8 cellular contexts compared by ENCODE assay signal in genomic region chr9:131657890-131658752, GRCh38.
DNase-seq lines count a peak whose midpoint lies in the region; ATAC-seq and TF ChIP-seq lines count a peak whose summit lies in the region.

No MANE protein-coding gene starts in this region.

- H3K9me3 ChIP-seq in transverse colon: no peaks in the 10 kb centered on the region

- peaks cover 42 to 66% (median 49%) of the 10 kb centered on the region in 4 donors for H3K4me1 ChIP-seq in transverse colon

- H3K27me3 Mint-ChIP-seq in activated naive CD8-positive, alpha-beta T cell: no peaks in the 10 kb centered on the region

- intact Hi-C loops in left colon (cut with DNase I, micrococcal nuclease) (no loop called here), transverse colon (cut with DNase I; ENCODE audit: low total_unique reads) (no loop called here)

- peak overlapping the region; percentile 83 for H3K4me3 Mint-ChIP-seq in activated naive CD8-positive, alpha-beta T cell

- TF ChIP-seq POLR2A in transverse colon (IDR thresholded peaks at IDR 0.05): no peak

- peak overlapping the region; percentile 97 for H3K27ac Mint-ChIP-seq in activated naive CD8-positive, alpha-beta T cell

- no peaks in the 10 kb centered on the region for H3K27me3 ChIP-seq in transverse colon

- no peak for TF ChIP-seq CTCF in transverse colon (IDR thresholded peaks at IDR 0.05)

- ATAC-seq in left colon (peak; percentile 28), GM19397 (IDR thresholded peaks at IDR 0.05; ENCODE audit: unreplicated experiment) (no peak)

- in situ Hi-C loops in transverse colon (cut with MboI; ENCODE audit: low pct_ligation_motif_present in 1 of 4, low pct_unique_long_range_greater_than_20kb in 1 of 4, low sequenced_read_pairs in 3 of 4): no loop called here

- 66 to 78% methylated on average over 10 of the region's 10 CpGs for whole genome bisulfite sequencing in transverse colon (ENCODE audit: low coverage in 1 of 2), 2 donors

- no peak overlapping the region for H3K4me3 ChIP-seq in transverse colon

- no peak for TF ChIP-seq EP300 in transverse colon (IDR thresholded peaks at IDR 0.05; ENCODE audit: low read depth)

- no peaks in the 10 kb centered on the region for H3K36me3 ChIP-seq in transverse colon

- peaks cover 86% of the 10 kb centered on the region for H3K4me1 Mint-ChIP-seq in activated naive CD8-positive, alpha-beta T cell (ENCODE audit: low read depth)

- H3K9me3 Mint-ChIP-seq in activated naive CD8-positive, alpha-beta T cell (ENCODE audit: low read depth): no peaks in the 10 kb centered on the region

- DNase-seq in A172 (ENCODE audit: low spot score) (peak; percentile 70), HS-5 (ENCODE audit: low read depth) (peak; percentile 82), left colon (no peak), transverse colon (no peak), NCI-H524 (lab: John Stamatoyannopoulos, UW) (no peak)
- DNase-seq in activated CD8-positive, alpha-beta memory T cell treated with anti-CD3 and anti-CD28 coated beads, Interleukin-2, amount 50 U/mL, for 4 hours: no peak

- peaks cover 9% of the 10 kb centered on the region for H3K36me3 Mint-ChIP-seq in activated naive CD8-positive, alpha-beta T cell

- peak overlapping the region; percentile 72 to 82 (median 76) for H3K27ac ChIP-seq in transverse colon

Comparison
In these comparisons a context has a peak if more than half of its experiments do, and no peak if none do; other contexts are left out.
1. DNase-seq: peak in A172 (single experiment) and HS-5 (single experiment); none in left colon (0 of 2), transverse colon (single experiment), NCI-H524 (0 of 2) and activated CD8-positive, alpha-beta memory T cell treated with anti-CD3 and anti-CD28 coated beads, Interleukin-2, amount 50 U/mL, for 4 hours (single experiment).